In the genomic region with DNA sequence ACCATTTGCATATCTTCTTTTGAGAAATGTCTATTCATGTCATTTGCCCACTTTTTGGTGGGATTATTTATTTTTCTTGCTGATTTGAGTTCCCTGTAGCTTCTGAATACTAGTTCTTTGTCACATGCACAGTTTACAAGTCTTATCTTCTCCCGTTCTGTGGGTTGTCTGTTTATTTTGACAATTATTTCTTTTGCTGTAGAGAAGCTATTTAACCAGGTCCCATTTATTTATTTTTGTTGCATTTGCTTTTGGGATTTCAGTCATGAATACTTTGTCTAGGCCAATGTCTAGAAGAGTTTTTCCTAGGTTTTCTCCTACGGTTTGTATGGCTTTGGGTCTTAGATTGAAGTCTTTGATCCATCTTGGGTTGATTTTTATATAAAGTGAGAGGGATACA, we compare ENCODE assay signal across 36 cellular contexts. TPM values are rescaled to one million over a fixed set of nuclear protein-coding genes. Genes with fewer than 3 reads are reported as not detected.
"Had no signal": no experiment of that assay in that cellular context is flagged by ENCODE, and none has a peak within 500 bp of the region (broad histone marks: within the 10 kb centered on the region; RNA-seq: fewer than 3 reads in every experiment).

No MANE protein-coding gene starts in this region.

- H3K4me1 ChIP-seq: adrenal gland, ascending aorta had no signal

- H3K9me3 ChIP-seq: adrenal gland, ascending aorta, body of pancreas, breast epithelium had no signal

- DNase-seq: activated effector memory CD4-positive, alpha-beta T cell treated with anti-CD3 and anti-CD28 coated beads, Interleukin-2, amount 50 U/mL, for 16 hours; activated effector memory CD4-positive, alpha-beta T cell treated with Interleukin-2 at 50 U/mL for 16 hours; activated gamma-delta T cell; activated gamma-delta T cell treated with Interleukin-2 at 50 U/mL for 16 hours; activated naive CD4-positive, alpha-beta T cell treated with anti-CD3 and anti-CD28 coated beads for 36 hours; activated naive CD4-positive, alpha-beta T cell treated with anti-CD3 and anti-CD28 coated beads, Interleukin-2, amount 10 ng/mL, durations not matched to agents 7 days and 5 days; activated naive CD4-positive, alpha-beta T cell treated with anti-CD3 and anti-CD28 coated beads, Interleukin-2, amount 50 U/mL, for 16 hours; activated naive CD4-positive, alpha-beta T cell treated with Interleukin-2 at 50 U/mL for 16 hours; activated naive CD8-positive, alpha-beta T cell treated with anti-CD3 and anti-CD28 coated beads for 36 hours; activated naive CD8-positive, alpha-beta T cell treated with anti-CD3 and anti-CD28 coated beads, Interleukin-2, amount 10 ng/mL, durations not matched to agents 7 days and 5 days; activated naive CD8-positive, alpha-beta T cell treated with anti-CD3 and anti-CD28 coated beads, Interleukin-2, amount 50 U/mL, for 24 hours; activated T-cell treated with anti-CD3 and anti-CD28 coated beads for 4 hours; activated T-cell treated with anti-CD3 and anti-CD28 coated beads, Interleukin-2, amount 50 U/mL, for 1 hour; activated T-cell treated with anti-CD3 and anti-CD28 coated beads, Interleukin-2, amount 50 U/mL, for 24 hours; activated T-cell treated with anti-CD3 and anti-CD28 coated beads, Interleukin-2, amount 50 U/mL, for 4 hours; activated T-cell treated with anti-CD3 and anti-CD28 coated beads, Interleukin-2, amount 50 U/mL, for 48 hours; activated T-cell treated with anti-CD3 and anti-CD28 coated beads, Interleukin-2, amount 50 U/mL, for 72 hours; adrenal gland; amniotic stem cell; amygdala; anterior cingulate cortex; aorta; body of pancreas; brain microvascular endothelial cell; caudate nucleus; central memory CD4-positive, alpha-beta T cell; cerebellar nuclear complex had no signal

- H3K27me3 ChIP-seq: adrenal gland, ascending aorta, body of pancreas, brain microvascular endothelial cell, breast epithelium, cardiac muscle cell had no signal

- H3K27ac ChIP-seq: adrenal gland, ascending aorta, body of pancreas, brain microvascular endothelial cell, breast epithelium, cardiac muscle cell had no signal

- H3K36me3 ChIP-seq: adrenal gland, brain microvascular endothelial cell, breast epithelium, cardiac muscle cell had no signal

- H3K4me3 ChIP-seq: adrenal gland, ascending aorta, body of pancreas, breast epithelium, cardiac muscle cell had no signal

- ATAC-seq: activated naive CD4-positive, alpha-beta T cell treated with anti-CD3 and anti-CD28 coated beads, Interleukin-2, amount 50 U/mL, for 72 hours; activated naive CD8-positive, alpha-beta T cell treated with anti-CD3 and anti-CD28 coated beads, Interleukin-2, amount 50 U/mL, for 24 hours; activated T-cell treated with anti-CD3 and anti-CD28 coated beads, Interleukin-2, amount 50 U/mL, for 4 hours; activated T-cell treated with anti-CD3 and anti-CD28 coated beads, Interleukin-2, amount 50 U/mL, for 72 hours; activated T-helper 17 cell treated with anti-CD3 and anti-CD28 coated beads, Interleukin-2, amount 50 U/mL, for 72 hours; body of pancreas had no signal

RNA-seq across cellular contexts. Expression of a gene that starts 32.9 kb away (rescaled TPM):
- total RNA-seq: activated naive CD4-positive, alpha-beta T cell treated with anti-CD3 and anti-CD28 coated beads for 36 hours; activated naive CD4-positive, alpha-beta T cell treated with anti-CD3 and anti-CD28 coated beads, Interleukin-2, amount 50 U/mL, for 72 hours; activated naive CD8-positive, alpha-beta T cell treated with anti-CD3 and anti-CD28 coated beads for 36 hours; activated naive CD8-positive, alpha-beta T cell treated with anti-CD3 and anti-CD28 coated beads, Interleukin-2, amount 10 ng/mL, durations not matched to agents 7 days and 5 days; activated T-cell treated with anti-CD3 and anti-CD28 coated beads, Interleukin-2, amount 50 U/mL, for 4 hours; activated T-cell treated with anti-CD3 and anti-CD28 coated beads, Interleukin-2, amount 50 U/mL, for 72 hours; activated T-helper 1 cell treated with anti-CD3 and anti-CD28 coated beads, Interleukin-12 subunit alpha, Interleukin-12 subunit beta, Interleukin-2, Interleukin-4 antibody, amounts not matched to agents 30 ng/mL and 10 ng/mL and 1 ng/mL, durations not matched to agents 14 hours and 24 hours and 36 hours; activated T-helper 17 cell treated with anti-CD3 and anti-CD28 coated beads, Interleukin-2, amount 50 U/mL, for 72 hours; activated T-helper 2 cell treated with anti-CD3 and anti-CD28 coated beads, Interferon-gamma antibody, Interleukin-2, Interleukin-4, amounts not matched to agents 10 μg/mL and 5 μg/mL and 100 μg/mL, durations not matched to agents 14 hours and 24 hours and 36 hours; aorta; ascending aorta; astrocyte; body of pancreas; breast epithelium; chondrocyte had no signal
